ENCODE assay signal across 23 cellular contexts in the genomic region with DNA sequence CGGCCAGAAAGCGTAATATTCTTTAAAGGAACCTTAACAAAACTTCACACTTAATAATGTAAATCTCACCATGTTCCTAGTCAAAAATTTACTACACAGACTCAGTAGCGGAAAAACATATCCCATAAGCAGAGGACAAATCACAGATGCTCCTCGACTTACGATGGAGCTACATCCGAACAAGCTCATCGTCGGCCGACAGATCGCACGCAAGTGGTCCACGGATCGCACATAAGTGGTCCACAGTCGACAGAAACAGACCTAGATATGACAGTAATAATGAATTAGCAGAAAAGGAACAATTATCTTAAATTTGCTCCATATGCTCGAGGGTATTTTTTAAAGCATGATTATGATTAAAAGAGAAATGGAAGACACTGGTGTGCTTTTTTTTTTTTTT. TPM values are rescaled to one million over a fixed set of nuclear protein-coding genes. Genes with fewer than 3 reads are reported as not detected.
DNase-seq lines count a peak whose midpoint lies in the region; ATAC-seq, FAIRE-seq and TF ChIP-seq lines count a peak whose summit lies in the region.
"Had no signal": no experiment of that assay in that cellular context is flagged by ENCODE, and none has a peak within 500 bp of the region (broad histone marks: within the 10 kb centered on the region; RNA-seq: fewer than 3 reads in every experiment).

No MANE protein-coding gene starts in this region.

- ATAC-seq in right lobe of liver = no peak
- ATAC-seq in HepG2 = no peak
- no peak for ATAC-seq in HG03045 (IDR thresholded peaks at IDR 0.05; ENCODE audit: unreplicated experiment)
- no peak for ATAC-seq in stimulated activated naive B cell treated with anti-CD40 and anti-IgM and Interleukin-4, amounts not matched to agents 10 μg/mL and 1 μg/mL and 100 μg/mL, for 72 hours (replicated peaks)
- ATAC-seq: CD8-positive, alpha-beta T cell had no signal

- no peak for TF ChIP-seq CTCF in right lobe of liver (IDR thresholded peaks at IDR 0.05)
- TF ChIP-seq CTCF in HepG2 (CRISPR knock-in tag; IDR thresholded peaks at IDR 0.05) = no peak
- no peak for TF ChIP-seq CTCF in glutamatergic neuron (IDR thresholded peaks at IDR 0.05; ENCODE audit: partially characterized antibody, unreplicated experiment)
- no peak for TF ChIP-seq CTCF in neural progenitor cell (IDR thresholded peaks at IDR 0.05)

- TF ChIP-seq POLR2A in right lobe of liver (IDR thresholded peaks at IDR 0.05) (no peak), HepG2 (IDR thresholded peaks at IDR 0.05; ENCODE audit: insufficient read depth in 1 of 2, low read depth in 2 of 2, low read length in 2 of 2) (no peak)

- H3K27ac ChIP-seq in right lobe of liver (no peak overlapping the region), HepG2 (ENCODE audit: extremely low read length, insufficient read depth, low read length) (no peak overlapping the region), neural progenitor cell (no peak overlapping the region)
- H3K27ac ChIP-seq: BLaER1 treated with 17β-estradiol and CSF1 and Interleukin-3, amounts not matched to agents 10 nM and 100 nM; KMS-11; SJCRH30 had no signal

- H3F3A ChIP-seq in neural progenitor cell (ENCODE audit: low read depth) = no peaks in the 10 kb centered on the region

- H3K4me1 ChIP-seq in right lobe of liver (peaks cover 0 to 26% (median 12%) of the 10 kb centered on the region in 4 donors), HepG2 (ENCODE audit: insufficient read depth, low read length) (peaks cover 9% of the 10 kb centered on the region), neural progenitor cell (no peaks in the 10 kb centered on the region)
- H3K4me1 ChIP-seq: SJCRH30 had no signal

- 92% methylated on average over 14 of the region's 15 CpGs for WGBS in right lobe of liver (ENCODE audit: insufficient coverage, low coverage, low lambda C conversion rate, missing lambda C conversion rate)
- 97% methylated on average over 15 of the region's 15 CpGs for WGBS in HepG2 (ENCODE audit: low lambda C conversion rate)

- H3K36me3 ChIP-seq in right lobe of liver (peaks cover 0 to 30% (median 1%) of the 10 kb centered on the region in 4 donors), HepG2 (replicated peaks in 1 of 2; ENCODE audit: control insufficient read depth in 1 of 2, insufficient read depth in 2 of 2, low read length in 2 of 2) (peaks cover 34 to 71% of the 10 kb centered on the region in 2 experiments), neural progenitor cell (peaks cover 3% of the 10 kb centered on the region)

- DNase-seq in right lobe of liver (peak in 2 of 3 donors; percentile 28 to 45), HepG2 (ENCODE audit: low spot score) (no peak), glutamatergic neuron (no peak), neural progenitor cell (ENCODE audit: low spot score) (no peak), NCI-H1417 treated with DMSO at 0.1 percent for 48 hours (lab: John Stamatoyannopoulos, UW) (no peak)
- no peak for DNase-seq in stimulated activated naive B cell treated with anti-CD40 and anti-IgM and Interleukin-4, amounts not matched to agents 10 μg/mL and 1 μg/mL and 100 μg/mL, for 72 hours
- DNase-seq: Calu3, GF-D8, HFFc6, MV-4-11, NCI-H1417, NCI-H187 treated with DMSO at 0.1 percent for 48 hours, NCI-H2227 treated with DMSO at 0.1 percent for 48 hours, NCI-H524, NCI-H82, OCI-M1, RPMI8226, SJCRH30 had no signal

- POLR2A ChIA-PET in HepG2 (lab: Yijun Ruan, JAX) = no interaction called here

- H4K20me1 ChIP-seq in HepG2 (ENCODE audit: insufficient read depth, low read length) (no peaks in the 10 kb centered on the region; the same call in 1 of the 2 replicates), neural progenitor cell (ENCODE audit: low read depth) (peaks cover 15% of the 10 kb centered on the region)

- H3K4me3 ChIP-seq in right lobe of liver (no peak overlapping the region), HepG2 (replicated peaks in 1 of 3; ENCODE audit: insufficient read depth in 1 of 3, low read depth in 2 of 3, low read length in 3 of 3) (no peak overlapping the region), neural progenitor cell (no peak overlapping the region)
- H3K4me3 ChIP-seq: BLaER1 treated with 17β-estradiol and CSF1 and Interleukin-3, amounts not matched to agents 10 nM and 100 nM; SJCRH30 had no signal

- H3K4me3 Mint-ChIP-seq in glutamatergic neuron (ENCODE audit: unreplicated experiment) (no peak overlapping the region), neural progenitor cell (no peak overlapping the region)
- H3K4me3 Mint-ChIP-seq in stimulated activated naive B cell treated with anti-CD40 and anti-IgM and Interleukin-4, amounts not matched to agents 10 μg/mL and 1 μg/mL and 100 μg/mL, for 72 hours = no peak overlapping the region
- H3K4me3 Mint-ChIP-seq: CD8-positive, alpha-beta T cell; HFFc6 had no signal

- H2AFZ ChIP-seq in HepG2 (ENCODE audit: low read length) = no peak overlapping the region
- no peak overlapping the region for H2AFZ ChIP-seq in neural progenitor cell (replicated peaks)

- H3K4me2 ChIP-seq in HepG2 (ENCODE audit: low read depth, low read length) = no peak overlapping the region
- H3K4me2 ChIP-seq in neural progenitor cell = no peak overlapping the region
- H3K4me2 ChIP-seq: KMS-11 had no signal

- peaks cover 6% of the 10 kb centered on the region for H3K79me2 ChIP-seq in HepG2 (ENCODE audit: insufficient read depth, low read length)
- peaks cover 23% of the 10 kb centered on the region for H3K79me2 ChIP-seq in neural progenitor cell (ENCODE audit: low read depth)

- BruUV-seq in HepG2 (replicated peaks; lab: Mats Ljungman, UMichigan) = no TSS peak

- H3K27ac Mint-ChIP-seq in glutamatergic neuron (ENCODE audit: unreplicated experiment) (peak overlapping the region; percentile 19), neural progenitor cell (peak overlapping the region; percentile 12)
- H3K27ac Mint-ChIP-seq in stimulated activated naive B cell treated with anti-CD40 and anti-IgM and Interleukin-4, amounts not matched to agents 10 μg/mL and 1 μg/mL and 100 μg/mL, for 72 hours = no peak overlapping the region
- H3K27ac Mint-ChIP-seq: CD8-positive, alpha-beta T cell; HFFc6 had no signal

- no peak for TF ChIP-seq RAD21 in HepG2 (CRISPR knock-in tag; IDR thresholded peaks at IDR 0.05)

- TF ChIP-seq EP300 in HepG2 (IDR thresholded peaks at IDR 0.05; ENCODE audit: low read depth in 2 of 2, low read length in 2 of 2) (no peak), HepG2 (CRISPR knock-in tag; IDR thresholded peaks at IDR 0.05; ENCODE audit: borderline replicate concordance) (no peak)

- H3K4me1 Mint-ChIP-seq in glutamatergic neuron (ENCODE audit: low read depth, unreplicated experiment) (no peaks in the 10 kb centered on the region), neural progenitor cell (peaks cover 9% of the 10 kb centered on the region)
- peaks cover 3 to 9% of the 10 kb centered on the region in 2 donors for H3K4me1 Mint-ChIP-seq in stimulated activated naive B cell treated with anti-CD40 and anti-IgM and Interleukin-4, amounts not matched to agents 10 μg/mL and 1 μg/mL and 100 μg/mL, for 72 hours

- H3K27me3 ChIP-seq in right lobe of liver = no peaks in the 10 kb centered on the region
- no peaks in the 10 kb centered on the region for H3K27me3 ChIP-seq in HepG2 (ENCODE audit: control insufficient read depth in 1 of 2, insufficient read depth in 2 of 2, low read length in 2 of 2)
- H3K27me3 ChIP-seq in neural progenitor cell = no peaks in the 10 kb centered on the region
- H3K27me3 ChIP-seq: BLaER1 treated with 17β-estradiol and CSF1 and Interleukin-3, amounts not matched to agents 10 nM and 100 nM; SJCRH30 had no signal

- H3K36me3 Mint-ChIP-seq in glutamatergic neuron (ENCODE audit: unreplicated experiment) (peaks cover 11% of the 10 kb centered on the region), neural progenitor cell (peaks cover 23% of the 10 kb centered on the region)
- peaks cover 46 to 54% of the 10 kb centered on the region in 2 donors for H3K36me3 Mint-ChIP-seq in stimulated activated naive B cell treated with anti-CD40 and anti-IgM and Interleukin-4, amounts not matched to agents 10 μg/mL and 1 μg/mL and 100 μg/mL, for 72 hours

- CTCF ChIA-PET in HepG2 (lab: Yijun Ruan, JAX; ENCODE audit: low intra/inter-chr PET ratio, low total read pairs) = no interaction called here

- H3K9me3 ChIP-seq in right lobe of liver (no peaks in the 10 kb centered on the region), HepG2 (ENCODE audit: low read length) (no peaks in the 10 kb centered on the region), neural progenitor cell (ENCODE audit: low read depth) (no peaks in the 10 kb centered on the region)
- H3K9me3 ChIP-seq: BLaER1 treated with 17β-estradiol and CSF1 and Interleukin-3, amounts not matched to agents 10 nM and 100 nM; SJCRH30 had no signal

- intact Hi-C loops in right lobe of liver (cut with DNase I) (no loop called here), HepG2 (cut with micrococcal nuclease; ENCODE audit: unreplicated experiment) (no loop called here)

- in situ Hi-C loops in HepG2 (cut with HindIII; ENCODE audit: extremely low pct_ligation_motif_present, low pct_unique_long_range_greater_than_20kb) = no loop called here

- peaks cover 6% of the 10 kb centered on the region for H3K9me3 Mint-ChIP-seq in glutamatergic neuron (ENCODE audit: unreplicated experiment)
- no peaks in the 10 kb centered on the region for H3K9me3 Mint-ChIP-seq in neural progenitor cell
- no peaks in the 10 kb centered on the region for H3K9me3 Mint-ChIP-seq in stimulated activated naive B cell treated with anti-CD40 and anti-IgM and Interleukin-4, amounts not matched to agents 10 μg/mL and 1 μg/mL and 100 μg/mL, for 72 hours
- H3K9me3 Mint-ChIP-seq: CD8-positive, alpha-beta T cell; HFFc6 had no signal

- H3K27me3 Mint-ChIP-seq in glutamatergic neuron (ENCODE audit: unreplicated experiment) = peaks cover 4% of the 10 kb centered on the region
- H3K27me3 Mint-ChIP-seq in neural progenitor cell (ENCODE audit: insufficient read depth, low read depth) = peaks cover 4% of the 10 kb centered on the region
- no peaks in the 10 kb centered on the region for H3K27me3 Mint-ChIP-seq in stimulated activated naive B cell treated with anti-CD40 and anti-IgM and Interleukin-4, amounts not matched to agents 10 μg/mL and 1 μg/mL and 100 μg/mL, for 72 hours

- H3K9ac ChIP-seq in HepG2 (ENCODE audit: insufficient read depth, low read depth, low read length) = no peak overlapping the region
- no peak overlapping the region for H3K9ac ChIP-seq in neural progenitor cell
- H3K9ac ChIP-seq: BLaER1 treated with 17β-estradiol and CSF1 and Interleukin-3, amounts not matched to agents 10 nM and 100 nM; KMS-11 had no signal

- FAIRE-seq in HepG2 (lab: Jason Lieb, UNC) = no peak
- FAIRE-seq: GM19239 had no signal

RNA-seq across cellular contexts. Expression of a gene that starts 36.3 kb away (rescaled TPM):
- 10 to 100 TPM in 1 of 6 experiments, 1 to 10 TPM in 5; 6.3 to 10.5 (median 8.0) TPM for total RNA-seq in right lobe of liver
- total RNA-seq in HepG2 (2016; rRNA removed; fragmentation: Illumina TruSeq; extraction: Trizol) = 14.4 and 14.8 TPM in 2 replicates
- 5.6 and 6.6 TPM in 2 replicates for total RNA-seq in HepG2 (2016; cell fraction: cytosol; rRNA removed; fragmentation: Illumina TruSeq; extraction: Trizol; ENCODE audit: low read depth)
- total RNA-seq in HepG2 (2016; cell fraction: insoluble cytoplasmic fraction; rRNA removed; fragmentation: Illumina TruSeq; extraction: Trizol) = 13.1 and 14.9 TPM in 2 replicates
- 6.4 and 7.7 TPM in 2 replicates for total RNA-seq in HepG2 (2016; cell fraction: membrane; rRNA removed; fragmentation: Illumina TruSeq; extraction: Trizol)
- 19.0 and 23.6 TPM in 2 replicates for total RNA-seq in HepG2 (2016; cell fraction: nucleus; rRNA removed; fragmentation: Illumina TruSeq; extraction: Trizol)
- 10.9 and 11.3 TPM in 2 replicates for polyA plus RNA-seq in HepG2 (2011; rRNA removed)
- 9.4 and 15.2 TPM in 2 replicates for polyA plus RNA-seq in HepG2 (2011; cell fraction: cytosol; rRNA removed)
- 45.2 and 52.9 TPM in 2 replicates for polyA plus RNA-seq in HepG2 (2011; cell fraction: nucleus; rRNA removed)
- 10.2 and 10.8 TPM in 2 replicates for polyA plus RNA-seq in HepG2 (2012)
- polyA plus RNA-seq in HepG2 (2016; cell fraction: cytosol; fragmentation: Illumina TruSeq; extraction: Trizol; ENCODE audit: low read depth) = 3.4 and 3.8 TPM in 2 replicates
- 17.9 and 21.8 TPM in 2 replicates for polyA plus RNA-seq in HepG2 (2016; cell fraction: insoluble cytoplasmic fraction; fragmentation: Illumina TruSeq; extraction: Trizol; ENCODE audit: low read depth)
- polyA plus RNA-seq in HepG2 (2016; cell fraction: membrane; fragmentation: Illumina TruSeq; extraction: Trizol; ENCODE audit: low read depth) = 5.6 and 6.6 TPM in 2 replicates
- 29.4 and 30.7 TPM in 2 replicates for polyA plus RNA-seq in HepG2 (2016; cell fraction: nucleus; fragmentation: Illumina TruSeq; extraction: Trizol; ENCODE audit: insufficient read depth, low read depth)
- 35.6 and 97.8 TPM in 2 replicates for polyA minus RNA-seq in HepG2 (2011; rRNA and poly(A)+ RNA removed; ENCODE audit: low replicate concordance)
- polyA minus RNA-seq in HepG2 (2011; cell fraction: cytosol; rRNA and poly(A)+ RNA removed) = 5.3 and 5.5 TPM in 2 replicates
- 31.8 and 38.4 TPM in 2 replicates for polyA minus RNA-seq in HepG2 (2011; cell fraction: nucleus; rRNA and poly(A)+ RNA removed)
- 15.7 TPM for total RNA-seq in glutamatergic neuron (ENCODE audit: unreplicated experiment)
- 5.7 and 14.6 TPM in 2 replicates for total RNA-seq in neural progenitor cell (ENCODE audit: low replicate concordance)

RNA-seq across cellular contexts. Expression of a gene that starts 50.1 kb away (rescaled TPM):
- total RNA-seq in right lobe of liver = 10 to 100 TPM; 18.9 to 39.1 (median 23.6) TPM
- 29.6 and 35.7 TPM in 2 replicates for total RNA-seq in HepG2 (2016; rRNA removed; fragmentation: Illumina TruSeq; extraction: Trizol)
- total RNA-seq in HepG2 (2016; cell fraction: cytosol; rRNA removed; fragmentation: Illumina TruSeq; extraction: Trizol; ENCODE audit: low read depth) = 10.7 and 12.6 TPM in 2 replicates
- total RNA-seq in HepG2 (2016; cell fraction: insoluble cytoplasmic fraction; rRNA removed; fragmentation: Illumina TruSeq; extraction: Trizol) = 29.5 and 34.4 TPM in 2 replicates
- total RNA-seq in HepG2 (2016; cell fraction: membrane; rRNA removed; fragmentation: Illumina TruSeq; extraction: Trizol) = 17.4 and 17.6 TPM in 2 replicates
- total RNA-seq in HepG2 (2016; cell fraction: nucleus; rRNA removed; fragmentation: Illumina TruSeq; extraction: Trizol) = 14.6 and 17.9 TPM in 2 replicates
- 14.2 and 15.4 TPM in 2 replicates for polyA plus RNA-seq in HepG2 (2011; rRNA removed)
- polyA plus RNA-seq in HepG2 (2011; cell fraction: cytosol; rRNA removed) = 15.0 and 17.3 TPM in 2 replicates
- polyA plus RNA-seq in HepG2 (2011; cell fraction: nucleus; rRNA removed) = 11.9 and 13.2 TPM in 2 replicates
- 17.6 and 21.1 TPM in 2 replicates for polyA plus RNA-seq in HepG2 (2012)
- polyA plus RNA-seq in HepG2 (2016; cell fraction: cytosol; fragmentation: Illumina TruSeq; extraction: Trizol; ENCODE audit: low read depth) = 11.7 and 13.4 TPM in 2 replicates
- polyA plus RNA-seq in HepG2 (2016; cell fraction: insoluble cytoplasmic fraction; fragmentation: Illumina TruSeq; extraction: Trizol; ENCODE audit: low read depth) = 27.9 and 29.5 TPM in 2 replicates
- 13.6 and 15.3 TPM in 2 replicates for polyA plus RNA-seq in HepG2 (2016; cell fraction: membrane; fragmentation: Illumina TruSeq; extraction: Trizol; ENCODE audit: low read depth)
- polyA plus RNA-seq in HepG2 (2016; cell fraction: nucleus; fragmentation: Illumina TruSeq; extraction: Trizol; ENCODE audit: insufficient read depth, low read depth) = 20.7 and 24.6 TPM in 2 replicates
- polyA minus RNA-seq in HepG2 (2011; rRNA and poly(A)+ RNA removed; ENCODE audit: low replicate concordance) = 10.6 and 20.7 TPM in 2 replicates
- polyA minus RNA-seq in HepG2 (2011; cell fraction: cytosol; rRNA and poly(A)+ RNA removed) = 14.2 and 15.6 TPM in 2 replicates
- 8.2 and 14.2 TPM in 2 replicates for polyA minus RNA-seq in HepG2 (2011; cell fraction: nucleus; rRNA and poly(A)+ RNA removed)
- total RNA-seq in glutamatergic neuron (ENCODE audit: unreplicated experiment) = 33.9 TPM
- total RNA-seq in neural progenitor cell (ENCODE audit: low replicate concordance) = 16.7 and 24.4 TPM in 2 replicates

Comparison
In these comparisons a context has a peak if more than half of its experiments do, and no peak if none do; other contexts are left out.
1. DNase-seq: peak in right lobe of liver (2 of 3); none in HepG2 (single experiment), glutamatergic neuron (single experiment), neural progenitor cell (single experiment), stimulated activated naive B cell treated with anti-CD40 and anti-IgM and Interleukin-4, amounts not matched to agents 10 μg/mL and 1 μg/mL and 100 μg/mL, for 72 hours (single experiment) and NCI-H1417 treated with DMSO at 0.1 percent for 48 hours (single experiment).